ENCODE assay signal across 1 cellular context in the genomic region with DNA sequence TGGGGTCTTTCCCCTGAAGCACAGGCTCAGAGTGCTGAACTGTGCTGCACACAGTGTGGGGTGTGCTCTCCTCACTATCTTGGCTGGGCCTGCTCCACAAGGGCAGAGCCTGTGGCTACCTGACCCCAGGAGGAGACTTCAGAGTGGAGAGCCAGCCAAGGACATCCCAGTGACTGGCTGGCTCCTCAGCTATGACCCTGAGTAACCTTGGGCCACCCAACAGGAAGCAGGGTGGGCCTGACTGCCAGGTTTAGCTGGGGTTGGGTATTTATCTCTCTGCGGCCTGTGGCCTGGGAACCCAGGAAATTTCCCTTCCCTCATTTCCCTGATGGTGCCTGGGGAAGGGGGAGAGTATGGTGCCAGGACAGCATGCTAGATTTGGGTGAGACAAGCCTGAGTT.
TF ChIP-seq lines count a peak whose summit lies in the region.

No MANE protein-coding gene starts in this region.

TF ChIP-seq in GM23338, 12 proteins besides CTCF, POLR2A, EP300 and RAD21 (continued from another document):
- TF ChIP-seq, protein P1, sequence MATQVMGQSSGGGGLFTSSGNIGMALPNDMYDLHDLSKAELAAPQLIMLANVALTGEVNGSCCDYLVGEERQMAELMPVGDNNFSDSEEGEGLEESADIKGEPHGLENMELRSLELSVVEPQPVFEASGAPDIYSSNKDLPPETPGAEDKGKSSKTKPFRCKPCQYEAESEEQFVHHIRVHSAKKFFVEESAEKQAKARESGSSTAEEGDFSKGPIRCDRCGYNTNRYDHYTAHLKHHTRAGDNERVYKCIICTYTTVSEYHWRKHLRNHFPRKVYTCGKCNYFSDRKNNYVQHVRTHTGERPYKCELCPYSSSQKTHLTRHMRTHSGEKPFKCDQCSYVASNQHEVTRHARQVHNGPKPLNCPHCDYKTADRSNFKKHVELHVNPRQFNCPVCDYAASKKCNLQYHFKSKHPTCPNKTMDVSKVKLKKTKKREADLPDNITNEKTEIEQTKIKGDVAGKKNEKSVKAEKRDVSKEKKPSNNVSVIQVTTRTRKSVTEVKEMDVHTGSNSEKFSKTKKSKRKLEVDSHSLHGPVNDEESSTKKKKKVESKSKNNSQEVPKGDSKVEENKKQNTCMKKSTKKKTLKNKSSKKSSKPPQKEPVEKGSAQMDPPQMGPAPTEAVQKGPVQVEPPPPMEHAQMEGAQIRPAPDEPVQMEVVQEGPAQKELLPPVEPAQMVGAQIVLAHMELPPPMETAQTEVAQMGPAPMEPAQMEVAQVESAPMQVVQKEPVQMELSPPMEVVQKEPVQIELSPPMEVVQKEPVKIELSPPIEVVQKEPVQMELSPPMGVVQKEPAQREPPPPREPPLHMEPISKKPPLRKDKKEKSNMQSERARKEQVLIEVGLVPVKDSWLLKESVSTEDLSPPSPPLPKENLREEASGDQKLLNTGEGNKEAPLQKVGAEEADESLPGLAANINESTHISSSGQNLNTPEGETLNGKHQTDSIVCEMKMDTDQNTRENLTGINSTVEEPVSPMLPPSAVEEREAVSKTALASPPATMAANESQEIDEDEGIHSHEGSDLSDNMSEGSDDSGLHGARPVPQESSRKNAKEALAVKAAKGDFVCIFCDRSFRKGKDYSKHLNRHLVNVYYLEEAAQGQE (IDR thresholded peaks at IDR 0.05; ENCODE audit: unreplicated experiment), result no peak
- no peak for TF ChIP-seq JUNB (IDR thresholded peaks at IDR 0.05; ENCODE audit: unreplicated experiment)
- TF ChIP-seq, protein P2, sequence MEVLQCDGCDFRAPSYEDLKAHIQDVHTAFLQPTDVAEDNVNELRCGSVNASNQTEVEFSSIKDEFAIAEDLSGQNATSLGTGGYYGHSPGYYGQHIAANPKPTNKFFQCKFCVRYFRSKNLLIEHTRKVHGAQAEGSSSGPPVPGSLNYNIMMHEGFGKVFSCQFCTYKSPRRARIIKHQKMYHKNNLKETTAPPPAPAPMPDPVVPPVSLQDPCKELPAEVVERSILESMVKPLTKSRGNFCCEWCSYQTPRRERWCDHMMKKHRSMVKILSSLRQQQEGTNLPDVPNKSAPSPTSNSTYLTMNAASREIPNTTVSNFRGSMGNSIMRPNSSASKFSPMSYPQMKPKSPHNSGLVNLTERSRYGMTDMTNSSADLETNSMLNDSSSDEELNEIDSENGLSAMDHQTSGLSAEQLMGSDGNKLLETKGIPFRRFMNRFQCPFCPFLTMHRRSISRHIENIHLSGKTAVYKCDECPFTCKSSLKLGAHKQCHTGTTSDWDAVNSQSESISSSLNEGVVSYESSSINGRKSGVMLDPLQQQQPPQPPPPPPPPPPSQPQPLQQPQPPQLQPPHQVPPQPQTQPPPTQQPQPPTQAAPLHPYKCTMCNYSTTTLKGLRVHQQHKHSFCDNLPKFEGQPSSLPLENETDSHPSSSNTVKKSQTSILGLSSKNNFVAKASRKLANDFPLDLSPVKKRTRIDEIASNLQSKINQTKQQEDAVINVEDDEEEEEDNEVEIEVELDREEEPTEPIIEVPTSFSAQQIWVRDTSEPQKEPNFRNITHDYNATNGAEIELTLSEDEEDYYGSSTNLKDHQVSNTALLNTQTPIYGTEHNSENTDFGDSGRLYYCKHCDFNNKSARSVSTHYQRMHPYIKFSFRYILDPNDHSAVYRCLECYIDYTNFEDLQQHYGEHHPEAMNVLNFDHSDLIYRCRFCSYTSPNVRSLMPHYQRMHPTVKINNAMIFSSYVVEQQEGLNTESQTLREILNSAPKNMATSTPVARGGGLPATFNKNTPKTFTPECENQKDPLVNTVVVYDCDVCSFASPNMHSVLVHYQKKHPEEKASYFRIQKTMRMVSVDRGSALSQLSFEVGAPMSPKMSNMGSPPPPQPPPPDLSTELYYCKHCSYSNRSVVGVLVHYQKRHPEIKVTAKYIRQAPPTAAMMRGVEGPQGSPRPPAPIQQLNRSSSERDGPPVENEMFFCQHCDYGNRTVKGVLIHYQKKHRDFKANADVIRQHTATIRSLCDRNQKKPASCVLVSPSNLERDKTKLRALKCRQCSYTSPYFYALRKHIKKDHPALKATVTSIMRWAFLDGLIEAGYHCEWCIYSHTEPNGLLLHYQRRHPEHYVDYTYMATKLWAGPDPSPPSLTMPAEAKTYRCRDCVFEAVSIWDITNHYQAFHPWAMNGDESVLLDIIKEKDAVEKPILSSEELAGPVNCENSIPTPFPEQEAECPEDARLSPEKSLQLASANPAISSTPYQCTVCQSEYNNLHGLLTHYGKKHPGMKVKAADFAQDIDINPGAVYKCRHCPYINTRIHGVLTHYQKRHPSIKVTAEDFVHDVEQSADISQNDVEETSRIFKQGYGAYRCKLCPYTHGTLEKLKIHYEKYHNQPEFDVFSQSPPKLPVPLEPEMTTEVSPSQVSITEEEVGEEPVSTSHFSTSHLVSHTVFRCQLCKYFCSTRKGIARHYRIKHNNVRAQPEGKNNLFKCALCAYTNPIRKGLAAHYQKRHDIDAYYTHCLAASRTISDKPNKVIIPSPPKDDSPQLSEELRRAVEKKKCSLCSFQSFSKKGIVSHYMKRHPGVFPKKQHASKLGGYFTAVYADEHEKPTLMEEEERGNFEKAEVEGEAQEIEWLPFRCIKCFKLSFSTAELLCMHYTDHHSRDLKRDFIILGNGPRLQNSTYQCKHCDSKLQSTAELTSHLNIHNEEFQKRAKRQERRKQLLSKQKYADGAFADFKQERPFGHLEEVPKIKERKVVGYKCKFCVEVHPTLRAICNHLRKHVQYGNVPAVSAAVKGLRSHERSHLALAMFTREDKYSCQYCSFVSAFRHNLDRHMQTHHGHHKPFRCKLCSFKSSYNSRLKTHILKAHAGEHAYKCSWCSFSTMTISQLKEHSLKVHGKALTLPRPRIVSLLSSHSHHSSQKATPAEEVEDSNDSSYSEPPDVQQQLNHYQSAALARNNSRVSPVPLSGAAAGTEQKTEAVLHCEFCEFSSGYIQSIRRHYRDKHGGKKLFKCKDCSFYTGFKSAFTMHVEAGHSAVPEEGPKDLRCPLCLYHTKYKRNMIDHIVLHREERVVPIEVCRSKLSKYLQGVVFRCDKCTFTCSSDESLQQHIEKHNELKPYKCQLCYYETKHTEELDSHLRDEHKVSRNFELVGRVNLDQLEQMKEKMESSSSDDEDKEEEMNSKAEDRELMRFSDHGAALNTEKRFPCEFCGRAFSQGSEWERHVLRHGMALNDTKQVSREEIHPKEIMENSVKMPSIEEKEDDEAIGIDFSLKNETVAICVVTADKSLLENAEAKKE (CRISPR knock-in tag; IDR thresholded peaks at IDR 0.05), result no peak
- TF ChIP-seq POLR2AphosphoS5 (IDR thresholded peaks at IDR 0.05; ENCODE audit: low read depth), result no peak
- TF ChIP-seq ZNF114 (CRISPR knock-in tag; IDR thresholded peaks at IDR 0.05), result no peak
TF ChIP-seq in GM23338: peak in this region for 0.
